In the genomic region with DNA sequence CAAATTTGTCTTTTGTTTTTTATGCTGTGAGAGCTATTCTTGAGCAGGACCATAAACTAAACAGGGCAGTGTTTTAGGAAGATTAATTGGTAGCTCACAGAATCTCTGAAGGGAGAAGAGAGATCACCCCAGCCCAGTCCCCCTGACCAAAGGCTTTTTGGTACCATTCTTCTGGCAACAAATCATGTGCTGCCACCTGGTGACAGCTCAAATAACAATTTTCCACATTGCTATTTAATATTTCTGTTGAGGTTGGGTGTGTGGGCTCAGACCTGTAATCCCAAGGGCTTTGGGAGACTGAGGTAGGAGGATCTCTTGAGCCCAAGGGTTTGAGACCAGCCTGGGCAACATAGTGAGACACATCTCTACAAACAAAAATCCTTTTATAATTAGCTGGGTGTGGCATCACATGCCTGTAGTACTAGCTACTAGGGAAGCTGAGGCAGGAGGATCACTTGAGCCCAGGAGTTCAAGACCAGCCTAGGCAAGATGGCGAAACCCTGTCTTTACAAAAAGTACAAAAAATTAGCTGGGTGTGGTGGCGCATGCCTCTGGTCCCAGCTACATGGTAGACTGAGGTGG, we compare ENCODE assay signal across 8 cellular contexts. TPM values are rescaled to one million over a fixed set of nuclear protein-coding genes. Genes with fewer than 3 reads are reported as not detected.
DNase-seq lines count a peak whose midpoint lies in the region; ATAC-seq, FAIRE-seq and TF ChIP-seq lines count a peak whose summit lies in the region.

No MANE protein-coding gene starts in this region.

- H3K9me3 Mint-ChIP-seq in osteocyte (ENCODE audit: unreplicated experiment) = no peaks in the 10 kb centered on the region

- DNase-seq in AML-193 (lab: John Stamatoyannopoulos, UW) (peak; percentile 42), GM12891 (ENCODE audit: insufficient read length, low spot score) (peak; percentile 33), NCI-H2196 treated with DMSO at 0.1 percent for 48 hours (lab: John Stamatoyannopoulos, UW; ENCODE audit: unreplicated experiment) (peak; percentile 13), epithelial cell of esophagus (ENCODE audit: low read depth) (peak; percentile 70), osteocyte (ENCODE audit: extremely low spot score, unreplicated experiment) (no peak)
- DNase-seq in activated CD4-positive, alpha-beta T cell treated with anti-CD3 and anti-CD28 coated beads, Interleukin-2, amount 50 U/mL, for 48 hours = peak; percentile 38 to 51

- H3K27ac Mint-ChIP-seq in osteocyte (ENCODE audit: unreplicated experiment) = no peak overlapping the region

- peak; percentile 57 for FAIRE-seq in GM12891 (lab: Jason Lieb, UNC)

- H3K36me3 Mint-ChIP-seq in osteocyte (ENCODE audit: unreplicated experiment) = no peaks in the 10 kb centered on the region

- H3K4me3 Mint-ChIP-seq in osteocyte (ENCODE audit: unreplicated experiment) = no peak overlapping the region

- peaks cover 2% of the 10 kb centered on the region for H3K4me1 Mint-ChIP-seq in osteocyte (ENCODE audit: unreplicated experiment)

- H3K4me3 ChIP-seq in epithelial cell of esophagus (ENCODE audit: low read length) = no peak overlapping the region

- no peak for TF ChIP-seq POLR2A in GM12891 (IDR thresholded peaks at IDR 0.05; ENCODE audit: low read depth, low read length)

- ATAC-seq in GM18519 (IDR thresholded peaks at IDR 0.05; ENCODE audit: low FRiP score, unreplicated experiment) (no peak), HG03135 (IDR thresholded peaks at IDR 0.05; ENCODE audit: unreplicated experiment) (no peak)

- TF ChIP-seq CTCF in epithelial cell of esophagus (IDR thresholded peaks at IDR 0.05; ENCODE audit: insufficient read depth, low read depth, low read length, missing control alignments) = peak; percentile 67
- peak; percentile 75 for TF ChIP-seq CTCF in osteocyte (IDR thresholded peaks at IDR 0.05)

- peaks cover 11% of the 10 kb centered on the region for H3K27me3 Mint-ChIP-seq in osteocyte (ENCODE audit: unreplicated experiment)

TF ChIP-seq in GM12891, 5 proteins besides CTCF, POLR2A, EP300 and RAD21:
- no peak for TF ChIP-seq POLR2AphosphoS5 (IDR thresholded peaks at IDR 0.05; ENCODE audit: low read depth, low read length)

RNA-seq across cellular contexts. Expression of gene TESK2, which starts 2.2 kb away (rescaled TPM):
- 7.6 TPM for polyA plus RNA-seq in GM12891 (2012; ENCODE audit: low read depth, missing spikeins)
- 2.7 and 4.1 TPM in 2 replicates for total RNA-seq in osteocyte

RNA-seq across cellular contexts. Expression of gene CCDC163, which starts 6.7 kb away (rescaled TPM):
- 1.2 TPM for polyA plus RNA-seq in GM12891 (2012; ENCODE audit: low read depth, missing spikeins)
- 1.6 and 1.8 TPM in 2 replicates for total RNA-seq in osteocyte

RNA-seq across cellular contexts. Expression of gene MMACHC, which starts 6.9 kb away (rescaled TPM):
- polyA plus RNA-seq in GM12891 (2012; ENCODE audit: low read depth, missing spikeins) = 4.4 TPM
- total RNA-seq in osteocyte = 6.7 and 6.9 TPM in 2 replicates

RNA-seq across cellular contexts. Expression of gene PRDX1, which starts 28.5 kb away (rescaled TPM):
- 679 TPM for polyA plus RNA-seq in GM12891 (2012; ENCODE audit: low read depth, missing spikeins)
- total RNA-seq in osteocyte = 291 and 292 TPM in 2 replicates

RNA-seq across cellular contexts. Expression of gene AKR1A1, which starts 57.4 kb away (rescaled TPM):
- polyA plus RNA-seq in GM12891 (2012; ENCODE audit: low read depth, missing spikeins) = 305 TPM
- 175 TPM in 2 replicates for total RNA-seq in osteocyte
